Comparison of ENCODE assay signal across 23 cellular contexts in genomic region chr2:135010200-135010942, GRCh38. TPM values are rescaled to one million over a fixed set of nuclear protein-coding genes. Genes with fewer than 3 reads are reported as not detected.
DNase-seq lines count a peak whose midpoint lies in the region; ATAC-seq, FAIRE-seq and TF ChIP-seq lines count a peak whose summit lies in the region.
"Had no signal": no experiment of that assay in that cellular context is flagged by ENCODE, and none has a peak within 500 bp of the region (broad histone marks: within the 10 kb centered on the region; RNA-seq: fewer than 3 reads in every experiment).

No MANE protein-coding gene starts in this region.

- SMC1A ChIA-PET in GM12878 (lab: Charles Lee; ENCODE audit: uncharacterized antibody, unreplicated experiment) = interaction anchor here (0.7 to 1.9 kb wide), 4 partner anchors 33 to 772 kb away, joined by 3 to 7 read pairs (median 3); no protein-coding TSS in a partner anchor

- TF ChIP-seq POLR2A in HepG2 (IDR thresholded peaks at IDR 0.05; ENCODE audit: insufficient read depth in 1 of 2, low read depth in 2 of 2, low read length in 2 of 2) (no peak), right lobe of liver (IDR thresholded peaks at IDR 0.05) (no peak), GM12878 (IDR thresholded peaks at IDR 0.05; ENCODE audit: low read depth, low read length) (no peak)

- H3K79me2 ChIP-seq in HepG2 (ENCODE audit: insufficient read depth, low read length) = no peaks in the 10 kb centered on the region
- no peaks in the 10 kb centered on the region for H3K79me2 ChIP-seq in OCI-LY3 (ENCODE audit: low read length)
- no peaks in the 10 kb centered on the region for H3K79me2 ChIP-seq in GM12878 (ENCODE audit: control insufficient read depth, insufficient read depth, low read length)
- H3K79me2 ChIP-seq in PC-3 (ENCODE audit: low read length) = no peaks in the 10 kb centered on the region

- in situ Hi-C loops in HepG2 (cut with HindIII; ENCODE audit: extremely low pct_ligation_motif_present, low pct_unique_long_range_greater_than_20kb) (no loop called here), GM12878 (cut with MboI) (no loop called here)

- POLR2A ChIA-PET in HepG2 (lab: Yijun Ruan, JAX) = no interaction called here
- POLR2A ChIA-PET in GM12878 (lab: Charles Lee) = no interaction called here
- POLR2A ChIA-PET in PC-3 (lab: Charles Lee; ENCODE audit: unreplicated experiment) = no interaction called here

- H3K4me2 ChIP-seq in HepG2 (ENCODE audit: low read depth, low read length) (no peak overlapping the region), OCI-LY3 (ENCODE audit: low read length) (peak overlapping the region; percentile 63), GM12878 (ENCODE audit: control insufficient read depth, insufficient read depth) (no peak overlapping the region), PC-3 (ENCODE audit: low read length) (no peak overlapping the region)
- H3K4me2 ChIP-seq: GM23338 had no signal

- H3K4me3 ChIP-seq in HepG2 (replicated peaks in 1 of 3; ENCODE audit: insufficient read depth in 1 of 3, low read depth in 2 of 3, low read length in 3 of 3) (no peak overlapping the region), right lobe of liver (no peak overlapping the region), OCI-LY3 (ENCODE audit: low read length) (peak overlapping the region; percentile 42), GM12878 (no peak overlapping the region), PC-3 (ENCODE audit: low read length) (no peak overlapping the region), WERI-Rb-1 (ENCODE audit: low read depth, low read length) (no peak overlapping the region)
- H3K4me3 ChIP-seq: GM23338 had no signal

- TF ChIP-seq RAD21 in HepG2 (CRISPR knock-in tag; IDR thresholded peaks at IDR 0.05) (no peak), GM12878 (IDR thresholded peaks at IDR 0.05; ENCODE audit: insufficient read depth, low read depth, low read length) (no peak)

- no peak; the same call in 2 of the 3 replicates for ATAC-seq in HepG2
- ATAC-seq in right lobe of liver = no peak
- peak; percentile 35; the same call in 2 of the 3 replicates for ATAC-seq in GM12878
- ATAC-seq in PC-3 = no peak
- ATAC-seq in HG02981 (IDR thresholded peaks at IDR 0.05; ENCODE audit: unreplicated experiment) = no peak
- ATAC-seq: GM23338 had no signal

- H3K9ac ChIP-seq in HepG2 (ENCODE audit: insufficient read depth, low read depth, low read length) (no peak overlapping the region), OCI-LY3 (ENCODE audit: low read length) (no peak overlapping the region), GM12878 (ENCODE audit: control insufficient read depth, insufficient read depth, low read length) (no peak overlapping the region), PC-3 (ENCODE audit: low read length) (no peak overlapping the region)

- no peak for DNase-seq in HepG2 (ENCODE audit: low spot score)
- DNase-seq in right lobe of liver = no peak
- no peak for DNase-seq in GM12878 (ENCODE audit: low read depth, low spot score)
- no peak for DNase-seq in PC-3
- DNase-seq in WERI-Rb-1 = no peak
- DNase-seq: ACHN; BE2C; C1 segment of cervical spinal cord; CD4-positive, alpha-beta T cell; DMS153; DMS79; GF-D8; HCEC 1CT; KG1 had no signal

- H2AFZ ChIP-seq in HepG2 (ENCODE audit: low read length) (no peak overlapping the region), OCI-LY3 (ENCODE audit: low read depth, low read length) (peak overlapping the region; percentile 50), GM12878 (ENCODE audit: control insufficient read depth, low read depth, low read length) (no peak overlapping the region), PC-3 (ENCODE audit: low read length) (no peak overlapping the region)
- H2AFZ ChIP-seq: GM23338 had no signal

- WGBS in HepG2 (ENCODE audit: low lambda C conversion rate) = 27% methylated on average over 10 of the region's 10 CpGs
- WGBS in right lobe of liver (ENCODE audit: insufficient coverage, low coverage, low lambda C conversion rate, missing lambda C conversion rate) = 63% methylated on average over 10 of the region's 10 CpGs
- 43% methylated on average over 10 of the region's 10 CpGs for WGBS in GM12878 (ENCODE audit: insufficient coverage, insufficient replicate concordance, low lambda C conversion rate, missing lambda C conversion rate)

- TF ChIP-seq EP300 in HepG2 (IDR thresholded peaks at IDR 0.05; ENCODE audit: low read depth in 2 of 2, low read length in 2 of 2) = no peak
- no peak for TF ChIP-seq EP300 in HepG2 (CRISPR knock-in tag; IDR thresholded peaks at IDR 0.05; ENCODE audit: borderline replicate concordance)
- TF ChIP-seq EP300 in GM12878 (IDR thresholded peaks at IDR 0.05; ENCODE audit: borderline replicate concordance in 1 of 2, control insufficient read depth in 1 of 2, low read depth in 2 of 2, low read length in 2 of 2) = no peak

- H3K27me3 ChIP-seq in HepG2 (ENCODE audit: control insufficient read depth in 1 of 2, insufficient read depth in 2 of 2, low read length in 2 of 2) (peaks cover 0 to 3% of the 10 kb centered on the region in 2 experiments; a peak in 1 of 5 replicates), right lobe of liver (no peaks in the 10 kb centered on the region), OCI-LY3 (ENCODE audit: low read depth, low read length) (peaks cover 14% of the 10 kb centered on the region; the same call in 1 of the 2 replicates), GM12878 (replicated peaks in 1 of 2; ENCODE audit: control insufficient read depth in 2 of 2, insufficient read depth in 2 of 2, low read length in 1 of 2) (peaks cover 0 to 2% of the 10 kb centered on the region in 2 experiments; a peak in 1 of 4 replicates), PC-3 (ENCODE audit: low read length) (no peaks in the 10 kb centered on the region), WERI-Rb-1 (ENCODE audit: insufficient read depth, low read depth, severe bottlenecking) (no peaks in the 10 kb centered on the region)
- H3K27me3 ChIP-seq: BE2C had no signal

- H4K20me1 ChIP-seq in HepG2 (ENCODE audit: insufficient read depth, low read length) (no peaks in the 10 kb centered on the region), OCI-LY3 (ENCODE audit: insufficient read depth, low read length) (no peaks in the 10 kb centered on the region), GM12878 (ENCODE audit: control insufficient read depth, insufficient read depth) (no peaks in the 10 kb centered on the region), PC-3 (ENCODE audit: low read length) (no peaks in the 10 kb centered on the region)

- H3K36me3 ChIP-seq in HepG2 (replicated peaks in 1 of 2; ENCODE audit: control insufficient read depth in 1 of 2, insufficient read depth in 2 of 2, low read length in 2 of 2) (no peaks in the 10 kb centered on the region), right lobe of liver (no peaks in the 10 kb centered on the region), OCI-LY3 (replicated peaks; ENCODE audit: low read depth, low read length) (no peaks in the 10 kb centered on the region), GM12878 (ENCODE audit: control insufficient read depth in 2 of 2, insufficient read depth in 2 of 2, low read length in 1 of 2) (no peaks in the 10 kb centered on the region), PC-3 (ENCODE audit: low read depth, low read length) (no peaks in the 10 kb centered on the region), WERI-Rb-1 (no peaks in the 10 kb centered on the region)
- H3K36me3 ChIP-seq: BE2C had no signal

- H3F3A ChIP-seq in PC-3 (ENCODE audit: low read length, unreplicated experiment) = no peaks in the 10 kb centered on the region

- RAD21 ChIA-PET in GM12878 (lab: Charles Lee; ENCODE audit: unreplicated experiment) = interaction anchor here (0.6 kb wide), 1 partner anchor 700 kb away, joined by 3 read pairs; no protein-coding TSS in a partner anchor

- intact Hi-C loops in HepG2 (cut with micrococcal nuclease; ENCODE audit: unreplicated experiment) (no loop called here), right lobe of liver (cut with DNase I) (no loop called here), GM12878 (cut with micrococcal nuclease; ENCODE audit: unreplicated experiment) (no loop called here), PC-3 (cut with micrococcal nuclease) (no loop called here)

- TF ChIP-seq CTCF in HepG2 (CRISPR knock-in tag; IDR thresholded peaks at IDR 0.05) = no peak
- TF ChIP-seq CTCF in right lobe of liver (IDR thresholded peaks at IDR 0.05) = no peak
- TF ChIP-seq CTCF in OCI-LY3 (IDR thresholded peaks at IDR 0.05; ENCODE audit: low read depth, low read length) = no peak
- no peak for TF ChIP-seq CTCF in GM12878 (IDR thresholded peaks at IDR 0.05 in 2 of 3, conservative IDR thresholded peaks at IDR 0.05 in 1 of 3; ENCODE audit: control insufficient read depth in 2 of 3, extremely low read depth in 1 of 3, insufficient read depth in 1 of 3, low read depth in 3 of 3, low read length in 3 of 3)
- TF ChIP-seq CTCF in PC-3 (conservative IDR thresholded peaks at IDR 0.05; ENCODE audit: low read depth, low read length) = no peak
- no peak for TF ChIP-seq CTCF in WERI-Rb-1 (IDR thresholded peaks at IDR 0.05; ENCODE audit: low read depth, low read length)

- no peaks in the 10 kb centered on the region for H3K9me3 ChIP-seq in HepG2 (ENCODE audit: low read length)
- H3K9me3 ChIP-seq in right lobe of liver = no peaks in the 10 kb centered on the region
- H3K9me3 ChIP-seq in OCI-LY3 (ENCODE audit: insufficient read depth, low read length) = no peaks in the 10 kb centered on the region
- H3K9me3 ChIP-seq in GM12878 (replicated peaks; ENCODE audit: control insufficient read depth, insufficient read depth, low read length) = no peaks in the 10 kb centered on the region
- H3K9me3 ChIP-seq in PC-3 (ENCODE audit: low read length) = no peaks in the 10 kb centered on the region
- H3K9me3 ChIP-seq in WERI-Rb-1 (ENCODE audit: severe bottlenecking) = peaks cover under 1% of the 10 kb centered on the region
- H3K9me3 ChIP-seq: BE2C had no signal

- BruUV-seq in HepG2 (replicated peaks; lab: Mats Ljungman, UMichigan) (no TSS peak), GM12878 (replicated peaks; lab: Mats Ljungman, UMichigan) (no TSS peak), PC-3 (replicated peaks; lab: Mats Ljungman, UMichigan) (no TSS peak)

- H3K27ac ChIP-seq in HepG2 (ENCODE audit: extremely low read length, insufficient read depth, low read length) (no peak overlapping the region), right lobe of liver (no peak overlapping the region), OCI-LY3 (ENCODE audit: low read length) (no peak overlapping the region), GM12878 (ENCODE audit: control insufficient read depth, insufficient read depth) (no peak overlapping the region), PC-3 (ENCODE audit: low read length) (no peak overlapping the region), WERI-Rb-1 (no peak overlapping the region)

- FAIRE-seq in HepG2 (lab: Jason Lieb, UNC) = no peak
- no peak for FAIRE-seq in GM12878 (lab: Jason Lieb, UNC)
- FAIRE-seq: A204.1, GM19239, H54, HTR-8/SVneo had no signal

- H3K4me1 ChIP-seq in HepG2 (ENCODE audit: insufficient read depth, low read length) (no peaks in the 10 kb centered on the region), right lobe of liver (no peaks in the 10 kb centered on the region), OCI-LY3 (ENCODE audit: low read length) (peaks cover 11% of the 10 kb centered on the region), GM12878 (ENCODE audit: control insufficient read depth, insufficient read depth, low read length) (no peaks in the 10 kb centered on the region), PC-3 (ENCODE audit: insufficient read depth, low read length) (no peaks in the 10 kb centered on the region)
- H3K4me1 ChIP-seq: BE2C had no signal

- no peaks in the 10 kb centered on the region for H3K9me2 ChIP-seq in PC-3 (replicated peaks; ENCODE audit: low read length)

- CTCF ChIA-PET in HepG2 (lab: Yijun Ruan, JAX; ENCODE audit: low intra/inter-chr PET ratio, low total read pairs) = no interaction called here
- CTCF ChIA-PET in GM12878 (lab: Yijun Ruan, JAX) = interaction anchor here (0.6 to 2.6 kb wide), 4 partner anchors 32 to 700 kb away, joined by 3 to 11 read pairs (median 4); no protein-coding TSS in a partner anchor
- CTCF ChIA-PET in PC-3 (lab: Charles Lee) = no interaction called here

RNA-seq across cellular contexts. Expression of gene MAP3K19, which starts 36.9 kb away (rescaled TPM):
- not detected in 2 replicates for total RNA-seq in HepG2 (2016; rRNA removed; fragmentation: Illumina TruSeq; extraction: Trizol)
- not detected in 2 replicates for total RNA-seq in HepG2 (2016; cell fraction: cytosol; rRNA removed; fragmentation: Illumina TruSeq; extraction: Trizol; ENCODE audit: low read depth)
- not detected in 2 replicates for total RNA-seq in HepG2 (2016; cell fraction: insoluble cytoplasmic fraction; rRNA removed; fragmentation: Illumina TruSeq; extraction: Trizol)
- not detected in 2 replicates for total RNA-seq in HepG2 (2016; cell fraction: membrane; rRNA removed; fragmentation: Illumina TruSeq; extraction: Trizol)
- total RNA-seq in HepG2 (2016; cell fraction: nucleus; rRNA removed; fragmentation: Illumina TruSeq; extraction: Trizol) = not detected in 2 replicates
- not detected in 2 replicates for polyA plus RNA-seq in HepG2 (2011; rRNA removed)
- polyA plus RNA-seq in HepG2 (2011; cell fraction: cytosol; rRNA removed) = not detected in 2 replicates
- not detected in 2 replicates for polyA plus RNA-seq in HepG2 (2011; cell fraction: nucleus; rRNA removed)
- not detected in 2 replicates for polyA plus RNA-seq in HepG2 (2012)
- polyA plus RNA-seq in HepG2 (2016; cell fraction: cytosol; fragmentation: Illumina TruSeq; extraction: Trizol; ENCODE audit: low read depth) = not detected in 2 replicates
- not detected in 2 replicates for polyA plus RNA-seq in HepG2 (2016; cell fraction: insoluble cytoplasmic fraction; fragmentation: Illumina TruSeq; extraction: Trizol; ENCODE audit: low read depth)
- not detected in 2 replicates for polyA plus RNA-seq in HepG2 (2016; cell fraction: membrane; fragmentation: Illumina TruSeq; extraction: Trizol; ENCODE audit: low read depth)
- not detected in 2 replicates for polyA plus RNA-seq in HepG2 (2016; cell fraction: nucleus; fragmentation: Illumina TruSeq; extraction: Trizol; ENCODE audit: insufficient read depth, low read depth)
- not detected in 2 replicates for polyA minus RNA-seq in HepG2 (2011; rRNA and poly(A)+ RNA removed; ENCODE audit: low replicate concordance)
- polyA minus RNA-seq in HepG2 (2011; cell fraction: cytosol; rRNA and poly(A)+ RNA removed) = not detected in 2 replicates
- polyA minus RNA-seq in HepG2 (2011; cell fraction: nucleus; rRNA and poly(A)+ RNA removed) = not detected in 2 replicates
- not detected for total RNA-seq in right lobe of liver
- not detected in 2 replicates for total RNA-seq in GM12878 (2013; cell fraction: nucleolus; rRNA removed)
- total RNA-seq in GM12878 (2014; rRNA removed) = not detected in 2 replicates
- total RNA-seq in GM12878 (2014; rRNA removed; fragmentation: Illumina TruSeq; extraction: Trizol) = not detected in 2 replicates
- total RNA-seq in GM12878 (2021) = not detected in 2 replicates
- polyA plus RNA-seq in GM12878 (2011; ENCODE audit: low read depth) = not detected
- not detected in 2 replicates for polyA plus RNA-seq in GM12878 (2011; rRNA removed)
- polyA plus RNA-seq in GM12878 (2011; cell fraction: cytosol; rRNA removed) = not detected in 2 replicates
- not detected in 2 replicates for polyA plus RNA-seq in GM12878 (2011; cell fraction: nucleus; rRNA removed)
- not detected in 2 replicates for polyA plus RNA-seq in GM12878 (2012)
- polyA plus RNA-seq in GM12878 (2014; fragmentation: Illumina TruSeq; extraction: Trizol) = not detected in 2 replicates
- polyA plus RNA-seq in GM12878 (2014; fragmentation: Nextera tagmentation; extraction: Ambion mirVana) = not detected
- polyA plus RNA-seq in GM12878 (2014; rRNA removed) = 0.05 TPM in 1 of 2 replicates, not detected in the other
- not detected for polyA plus RNA-seq in GM12878 (2016; fragmentation: Nextera tagmentation; extraction: Ambion mirVana)
- not detected in 2 replicates for polyA minus RNA-seq in GM12878 (2011; rRNA and poly(A)+ RNA removed)
- not detected in 2 replicates for polyA minus RNA-seq in GM12878 (2011; cell fraction: cytosol; rRNA and poly(A)+ RNA removed)
- not detected in 2 replicates for polyA minus RNA-seq in GM12878 (2011; cell fraction: nucleus; rRNA and poly(A)+ RNA removed)
- total RNA-seq in PC-3 (2014; rRNA removed) = not detected in 2 replicates
- total RNA-seq: CD4-positive, alpha-beta T cell; Daoy; GM23338 had no signal
- polyA plus RNA-seq: GM23338, IgD-negative memory B cell had no signal

RNA-seq across cellular contexts. Expression of gene RAB3GAP1, which starts 41.7 kb away (rescaled TPM):
- total RNA-seq in HepG2 (2016; rRNA removed; fragmentation: Illumina TruSeq; extraction: Trizol) (48.8 and 61.5 TPM in 2 replicates), right lobe of liver (10 to 100 TPM; 13.9 to 17.8 (median 15.9) TPM), GM12878 (2014; rRNA removed) (19.2 and 26.0 TPM in 2 replicates), GM12878 (2014; rRNA removed; fragmentation: Illumina TruSeq; extraction: Trizol) (36.9 and 37.4 TPM in 2 replicates), GM12878 (2021) (24.9 and 25.2 TPM in 2 replicates), PC-3 (2014; rRNA removed) (35.8 and 41.1 TPM in 2 replicates)
- total RNA-seq in HepG2 (2016; cell fraction: cytosol; rRNA removed; fragmentation: Illumina TruSeq; extraction: Trizol; ENCODE audit: low read depth) = 10.1 and 10.4 TPM in 2 replicates
- 45.4 and 58.4 TPM in 2 replicates for total RNA-seq in HepG2 (2016; cell fraction: insoluble cytoplasmic fraction; rRNA removed; fragmentation: Illumina TruSeq; extraction: Trizol)
- 12.2 and 13.5 TPM in 2 replicates for total RNA-seq in HepG2 (2016; cell fraction: membrane; rRNA removed; fragmentation: Illumina TruSeq; extraction: Trizol)
- 54.7 and 54.9 TPM in 2 replicates for total RNA-seq in HepG2 (2016; cell fraction: nucleus; rRNA removed; fragmentation: Illumina TruSeq; extraction: Trizol)
- polyA plus RNA-seq in HepG2 (2011; rRNA removed) (15.2 and 16.7 TPM in 2 replicates), GM12878 (2011; rRNA removed) (22.6 and 35.3 TPM in 2 replicates), GM12878 (2014; fragmentation: Illumina TruSeq; extraction: Trizol) (30.7 and 37.8 TPM in 2 replicates), GM12878 (2014; fragmentation: Nextera tagmentation; extraction: Ambion mirVana) (10 to 100 TPM; 13.7 to 20.9 TPM), GM12878 (2014; rRNA removed) (15.6 and 21.1 TPM in 2 replicates), GM12878 (2016; fragmentation: Nextera tagmentation; extraction: Ambion mirVana) (10 to 100 TPM; 18.3 to 19.8 TPM)
- 8.9 and 14.0 TPM in 2 replicates for polyA plus RNA-seq in HepG2 (2011; cell fraction: cytosol; rRNA removed)
- 10.0 and 18.3 TPM in 2 replicates for polyA plus RNA-seq in HepG2 (2011; cell fraction: nucleus; rRNA removed)
- 40.0 and 40.4 TPM in 2 replicates for polyA plus RNA-seq in HepG2 (2012)
- polyA plus RNA-seq in HepG2 (2016; cell fraction: cytosol; fragmentation: Illumina TruSeq; extraction: Trizol; ENCODE audit: low read depth) = 2.7 and 3.5 TPM in 2 replicates
- 35.7 and 42.8 TPM in 2 replicates for polyA plus RNA-seq in HepG2 (2016; cell fraction: insoluble cytoplasmic fraction; fragmentation: Illumina TruSeq; extraction: Trizol; ENCODE audit: low read depth)
- 5.6 and 6.4 TPM in 2 replicates for polyA plus RNA-seq in HepG2 (2016; cell fraction: membrane; fragmentation: Illumina TruSeq; extraction: Trizol; ENCODE audit: low read depth)
- polyA plus RNA-seq in HepG2 (2016; cell fraction: nucleus; fragmentation: Illumina TruSeq; extraction: Trizol; ENCODE audit: insufficient read depth, low read depth) = 40.5 and 41.0 TPM in 2 replicates
- polyA minus RNA-seq in HepG2 (2011; rRNA and poly(A)+ RNA removed; ENCODE audit: low replicate concordance) = 10.6 and 21.9 TPM in 2 replicates
- 28.9 and 29.0 TPM in 2 replicates for polyA minus RNA-seq in HepG2 (2011; cell fraction: cytosol; rRNA and poly(A)+ RNA removed)
- polyA minus RNA-seq in HepG2 (2011; cell fraction: nucleus; rRNA and poly(A)+ RNA removed) = 76.7 and 89.1 TPM in 2 replicates
- total RNA-seq in GM12878 (2013; cell fraction: nucleolus; rRNA removed) = 131 and 133 TPM in 2 replicates
- 17.5 TPM for polyA plus RNA-seq in GM12878 (2011; ENCODE audit: low read depth)
- 10.4 and 14.9 TPM in 2 replicates for polyA plus RNA-seq in GM12878 (2011; cell fraction: cytosol; rRNA removed)
- 16.6 and 19.9 TPM in 2 replicates for polyA plus RNA-seq in GM12878 (2011; cell fraction: nucleus; rRNA removed)
- 23.8 and 25.4 TPM in 2 replicates for polyA plus RNA-seq in GM12878 (2012)
- 27.5 and 39.2 TPM in 2 replicates for polyA minus RNA-seq in GM12878 (2011; rRNA and poly(A)+ RNA removed)
- polyA minus RNA-seq in GM12878 (2011; cell fraction: cytosol; rRNA and poly(A)+ RNA removed) = 10.2 and 11.9 TPM in 2 replicates
- 15.0 and 21.8 TPM in 2 replicates for polyA minus RNA-seq in GM12878 (2011; cell fraction: nucleus; rRNA and poly(A)+ RNA removed)

Comparison
In these comparisons a context has a peak if more than half of its experiments do, and no peak if none do; other contexts are left out.
1. Of the 75 proteins assayed by ChIP-seq in both HepG2 and GM12878: peak only in HepG2: none; only in GM12878: JUNB; in both: none; in neither: 74.